29 cellular contexts compared by ENCODE assay signal in the genomic region with DNA sequence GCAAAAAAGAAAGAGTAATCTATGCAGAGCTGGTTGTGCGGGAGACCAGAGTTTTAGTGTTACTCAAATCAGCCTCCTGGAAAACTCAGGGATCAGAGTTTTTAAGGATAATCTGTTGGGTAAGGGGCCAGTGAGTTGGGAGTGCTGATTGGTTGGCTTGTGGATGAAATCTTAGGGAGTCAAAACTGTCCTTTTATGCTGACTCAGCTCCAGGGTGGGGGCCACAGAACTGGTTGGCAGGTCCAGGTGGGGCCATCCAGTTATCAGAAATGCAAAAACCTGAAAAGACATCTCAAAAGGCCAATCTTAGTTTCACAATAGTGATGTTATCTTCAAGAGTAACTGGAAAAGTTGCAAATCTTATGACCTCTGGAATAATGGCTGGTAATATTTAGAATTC.
"Had no signal": no experiment of that assay in that cellular context is flagged by ENCODE, and none has a peak within 500 bp of the region (broad histone marks: within the 10 kb centered on the region; RNA-seq: fewer than 3 reads in every experiment).

No MANE protein-coding gene starts in this region.

- H3K4me3 Mint-ChIP-seq: activated CD4-positive, alpha-beta T cell treated with anti-CD3 and anti-CD28 coated beads, Interleukin-2, amount 10 ng/mL, durations not matched to agents 24 days and 14 days; activated CD8-positive, alpha-beta T cell treated with anti-CD3 and anti-CD28 coated beads for 36 hours; activated T-cell treated with anti-CD3 and anti-CD28 coated beads, Interleukin-2, amount 50 U/mL, for 72 hours; activated T-helper 17 cell treated with anti-CD3 and anti-CD28 coated beads, Interleukin-2, amount 50 U/mL, for 72 hours; T-helper 1 cell treated with Interleukin-12 subunit alpha and Interleukin-12 subunit beta and Interleukin-4 antibody, amounts not matched to agents 30 μg/mL and 1 μg/mL, for 36 hours; T-helper 2 cell treated with Interferon-gamma antibody and Interleukin-4, amounts not matched to agents 5 μg/mL and 100 μg/mL, for 36 hours had no signal

- H3K9ac ChIP-seq: SK-N-SH had no signal

- DNase-seq: activated CD4-positive, alpha-beta T cell treated with anti-CD3 and anti-CD28 coated beads, Interleukin-2, amount 10 ng/mL, durations not matched to agents 24 days and 14 days; activated CD4-positive, alpha-beta T cell treated with anti-CD3 and anti-CD28 coated beads, Interleukin-2, amount 50 U/mL, for 4 hours; activated CD8-positive, alpha-beta T cell treated with anti-CD3 and anti-CD28 coated beads for 36 hours; activated effector memory CD4-positive, alpha-beta T cell treated with anti-CD3 and anti-CD28 coated beads, Interleukin-2, amount 50 U/mL, for 16 hours; activated naive CD4-positive, alpha-beta T cell; activated T-cell treated with anti-CD3 and anti-CD28 coated beads, Interleukin-2, amount 50 U/mL, for 1 hour; activated T-cell treated with anti-CD3 and anti-CD28 coated beads, Interleukin-2, amount 50 U/mL, for 72 hours; adrenal gland; caudate nucleus; Karpas-422; MG63; MV-4-11; NCI-H1092; NCI-H1436 treated with DMSO at 0.1 percent for 48 hours; NCI-H1694 treated with DMSO at 0.1 percent for 48 hours; NCI-H2029; NCI-H345; NCI-H524 treated with DMSO at 0.1 percent for 48 hours; SHP77 treated with DMSO at 0.1 percent for 48 hours; SK-N-SH had no signal

- H3K27me3 ChIP-seq: adrenal gland, MG63, SJSA1 had no signal

- H3K27ac ChIP-seq: adrenal gland, SJSA1 had no signal

- H3K9me3 Mint-ChIP-seq: activated T-helper 17 cell treated with anti-CD3 and anti-CD28 coated beads, Interleukin-2, amount 50 U/mL, for 72 hours had no signal

- H3K27ac Mint-ChIP-seq: activated CD4-positive, alpha-beta T cell treated with anti-CD3 and anti-CD28 coated beads, Interleukin-2, amount 10 ng/mL, durations not matched to agents 24 days and 14 days; activated CD8-positive, alpha-beta T cell treated with anti-CD3 and anti-CD28 coated beads for 36 hours; activated naive CD4-positive, alpha-beta T cell treated with anti-CD3 and anti-CD28 coated beads, Interleukin-2, amount 50 U/mL, for 72 hours; activated T-cell treated with anti-CD3 and anti-CD28 coated beads, Interleukin-2, amount 50 U/mL, for 72 hours; activated T-helper 17 cell treated with anti-CD3 and anti-CD28 coated beads, Interleukin-2, amount 50 U/mL, for 72 hours; brain; T-helper 1 cell treated with Interleukin-12 subunit alpha and Interleukin-12 subunit beta and Interleukin-4 antibody, amounts not matched to agents 30 μg/mL and 1 μg/mL, for 36 hours; T-helper 2 cell treated with Interferon-gamma antibody and Interleukin-4, amounts not matched to agents 5 μg/mL and 100 μg/mL, for 36 hours had no signal

- H3K36me3 ChIP-seq: adrenal gland, MG63 had no signal

- H3K4me2 ChIP-seq: SK-N-SH had no signal

- H3K4me3 ChIP-seq: adrenal gland, MG63, SJSA1 had no signal

- H3K27me3 Mint-ChIP-seq: activated CD4-positive, alpha-beta T cell treated with anti-CD3 and anti-CD28 coated beads, Interleukin-2, amount 10 ng/mL, durations not matched to agents 24 days and 14 days; activated CD8-positive, alpha-beta T cell treated with anti-CD3 and anti-CD28 coated beads for 36 hours; activated T-helper 17 cell treated with anti-CD3 and anti-CD28 coated beads, Interleukin-2, amount 50 U/mL, for 72 hours had no signal

- ATAC-seq: activated CD8-positive, alpha-beta T cell treated with anti-CD3 and anti-CD28 coated beads for 36 hours; activated naive CD4-positive, alpha-beta T cell treated with anti-CD3 and anti-CD28 coated beads, Interleukin-2, amount 50 U/mL, for 72 hours; activated T-cell treated with anti-CD3 and anti-CD28 coated beads, Interleukin-2, amount 50 U/mL, for 72 hours; activated T-helper 17 cell treated with anti-CD3 and anti-CD28 coated beads, Interleukin-2, amount 50 U/mL, for 72 hours; Panc1 had no signal

- FAIRE-seq: bronchial epithelial cell, TTC549 had no signal
